Comparison of ENCODE assay signal across 1 cellular context in genomic region chr2:173264152-173264551, GRCh38.
TF ChIP-seq lines count a peak whose summit lies in the region.

No MANE protein-coding gene starts in this region.

TF ChIP-seq in GM12878, 131 proteins besides CTCF, POLR2A, EP300 and RAD21 (continued from another document):
- TF ChIP-seq E4F1 (IDR thresholded peaks at IDR 0.05; ENCODE audit: borderline replicate concordance, partially characterized antibody) = no peak
- no peak for TF ChIP-seq ZBED1 (IDR thresholded peaks at IDR 0.05; ENCODE audit: borderline replicate concordance)
- TF ChIP-seq DPF2 (IDR thresholded peaks at IDR 0.05) = no peak
- no peak for TF ChIP-seq EED (IDR thresholded peaks at IDR 0.05; ENCODE audit: low read depth)
- no peak for TF ChIP-seq RCOR1 (conservative IDR thresholded peaks at IDR 0.05; ENCODE audit: low read depth, low read length)
- no peak for TF ChIP-seq BRCA1 (IDR thresholded peaks at IDR 0.05; ENCODE audit: low read depth, low read length)
- no peak for TF ChIP-seq PRDM15 (CRISPR knock-in tag; IDR thresholded peaks at IDR 0.05)
- TF ChIP-seq FOXK2 (IDR thresholded peaks at IDR 0.05) = no peak
- no peak for TF ChIP-seq SIN3A (IDR thresholded peaks at IDR 0.05; ENCODE audit: low read depth, low read length)
- TF ChIP-seq, protein P1, sequence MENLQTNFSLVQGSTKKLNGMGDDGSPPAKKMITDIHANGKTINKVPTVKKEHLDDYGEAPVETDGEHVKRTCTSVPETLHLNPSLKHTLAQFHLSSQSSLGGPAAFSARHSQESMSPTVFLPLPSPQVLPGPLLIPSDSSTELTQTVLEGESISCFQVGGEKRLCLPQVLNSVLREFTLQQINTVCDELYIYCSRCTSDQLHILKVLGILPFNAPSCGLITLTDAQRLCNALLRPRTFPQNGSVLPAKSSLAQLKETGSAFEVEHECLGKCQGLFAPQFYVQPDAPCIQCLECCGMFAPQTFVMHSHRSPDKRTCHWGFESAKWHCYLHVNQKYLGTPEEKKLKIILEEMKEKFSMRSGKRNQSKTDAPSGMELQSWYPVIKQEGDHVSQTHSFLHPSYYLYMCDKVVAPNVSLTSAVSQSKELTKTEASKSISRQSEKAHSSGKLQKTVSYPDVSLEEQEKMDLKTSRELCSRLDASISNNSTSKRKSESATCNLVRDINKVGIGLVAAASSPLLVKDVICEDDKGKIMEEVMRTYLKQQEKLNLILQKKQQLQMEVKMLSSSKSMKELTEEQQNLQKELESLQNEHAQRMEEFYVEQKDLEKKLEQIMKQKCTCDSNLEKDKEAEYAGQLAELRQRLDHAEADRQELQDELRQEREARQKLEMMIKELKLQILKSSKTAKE (IDR thresholded peaks at IDR 0.05; ENCODE audit: low read depth, poor library complexity, severe bottlenecking) = no peak
- no peak for TF ChIP-seq SREBF1 (IDR thresholded peaks at IDR 0.05; ENCODE audit: low read length)
